Comparison of ENCODE assay signal across 3 cellular contexts in the genomic region with DNA sequence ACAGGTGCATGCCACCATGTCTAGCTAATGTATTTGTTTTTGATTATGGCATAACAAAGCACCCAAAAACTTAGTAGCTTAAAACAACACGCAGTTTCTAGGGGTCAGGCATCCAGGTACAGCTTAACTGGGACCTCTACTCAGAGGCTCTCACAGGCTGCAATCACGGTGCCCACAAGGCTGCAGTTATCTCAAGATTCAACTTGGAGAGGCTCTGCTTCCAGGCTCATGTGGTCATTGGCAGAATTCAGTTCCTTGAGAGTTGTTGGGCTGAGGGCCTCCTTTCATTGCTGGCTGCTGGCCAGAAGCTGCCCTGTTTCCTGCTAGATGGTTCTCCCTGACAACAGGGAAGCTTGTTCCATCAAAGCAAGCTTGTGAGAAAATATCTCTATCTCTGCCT.
DNase-seq lines count a peak whose midpoint lies in the region; ATAC-seq and TF ChIP-seq lines count a peak whose summit lies in the region.
"Not testable (repeated sequence)": the region's sequence is repeated elsewhere in the genome, so short reads cannot be mapped to it uniquely, and the experiment has no call there.

No MANE protein-coding gene starts in this region.

- intact Hi-C loops in left lung (cut with DNase I); lower lobe of right lung (cut with DNase I); upper lobe of right lung (cut with DNase I): not testable (repeated sequence)

- H3K4me1 ChIP-seq in left lung, lower lobe of right lung, upper lobe of right lung: not testable (repeated sequence)

- H3K36me3 ChIP-seq in left lung, lower lobe of right lung, upper lobe of right lung: not testable (repeated sequence)

- TF ChIP-seq CTCF in left lung (IDR thresholded peaks at IDR 0.05); lower lobe of right lung (IDR thresholded peaks at IDR 0.05); upper lobe of right lung (IDR thresholded peaks at IDR 0.05): not testable (repeated sequence)

- not testable (repeated sequence) for H3K27me3 ChIP-seq in left lung; lower lobe of right lung (ENCODE audit: low read depth); upper lobe of right lung

- H3K9me3 ChIP-seq in left lung, lower lobe of right lung, upper lobe of right lung: not testable (repeated sequence)

- H3K27ac ChIP-seq in left lung, lower lobe of right lung, upper lobe of right lung: not testable (repeated sequence)

- H3K4me3 ChIP-seq in left lung, lower lobe of right lung, upper lobe of right lung: not testable (repeated sequence)

- DNase-seq in left lung, lower lobe of right lung, upper lobe of right lung: not testable (repeated sequence)

- ATAC-seq in left lung (peak; percentile 74), lower lobe of right lung (peak; percentile 42 to 72), upper lobe of right lung (peak; percentile 66)
